19 cellular contexts compared by ENCODE assay signal in genomic region chr15:78307977-78308376, GRCh38. TPM values are rescaled to one million over a fixed set of nuclear protein-coding genes. Genes with fewer than 3 reads are reported as not detected.
A peak's percentile ranks its signal among the peaks of the same experiment; 100 is the strongest.
DNase-seq lines count a peak whose midpoint lies in the region; FAIRE-seq and TF ChIP-seq lines count a peak whose summit lies in the region.
"Had no signal": no experiment of that assay in that cellular context is flagged by ENCODE, and none has a peak within 500 bp of the region (broad histone marks: within the 10 kb centered on the region; RNA-seq: fewer than 3 reads in every experiment).

No MANE protein-coding gene starts in this region.

- H3K4me1 Mint-ChIP-seq in CD14-positive monocyte = peaks cover 28% of the 10 kb centered on the region
- H3K4me1 Mint-ChIP-seq: activated CD4-positive, alpha-beta T cell treated with anti-CD3 and anti-CD28 coated beads, Interleukin-2, amount 10 ng/mL, durations not matched to agents 24 days and 14 days had no signal

- H4K20me1 ChIP-seq in OCI-LY7 (ENCODE audit: insufficient read depth, low read length) (no peaks in the 10 kb centered on the region), hepatocyte (ENCODE audit: insufficient read depth, poor library complexity, severe bottlenecking) (no peaks in the 10 kb centered on the region)

- H3K9me3 Mint-ChIP-seq in CD14-positive monocyte = peaks cover 0 to 7% (median 0%) of the 10 kb centered on the region in 7 donors
- H3K9me3 Mint-ChIP-seq: activated CD4-positive, alpha-beta T cell treated with anti-CD3 and anti-CD28 coated beads, Interleukin-2, amount 10 ng/mL, durations not matched to agents 24 days and 14 days; activated naive CD4-positive, alpha-beta T cell treated with anti-CD3 and anti-CD28 coated beads, Interleukin-2, amount 50 U/mL, for 72 hours; neural crest cell had no signal

- intact Hi-C loops in CD14-positive monocyte (cut with micrococcal nuclease) = loop anchor here (2.0 to 10.0 kb wide), 3 partner anchors 115 to 567 kb away; partner anchors contain the start of gene MORF4L1 (in 1 of the 2)
- intact Hi-C loops in OCI-LY7 (cut with micrococcal nuclease; ENCODE audit: unreplicated experiment) = loop anchor here (1.0 to 5.0 kb wide), 5 partner anchors 107 to 401 kb away; no protein-coding TSS in a partner anchor

- 86% methylated on average over 6 of the region's 6 CpGs for WGBS in hepatocyte (ENCODE audit: low lambda C conversion rate, missing lambda C conversion rate)

- DNase-seq in CD14-positive monocyte (ENCODE audit: low spot score) (peak; percentile 61), OCI-LY7 (ENCODE audit: low spot score) (no peak), hepatocyte (ENCODE audit: low spot score) (no peak), NCI-H524 (lab: John Stamatoyannopoulos, UW) (no peak), RWPE1 (ENCODE audit: low spot score) (no peak), anterior cingulate cortex (lab: John Stamatoyannopoulos, UW) (no peak), NCI-H187 (lab: John Stamatoyannopoulos, UW) (no peak)
- DNase-seq: uterus had no signal

- peak; percentile 87 for FAIRE-seq in A204.1 (lab: Jason Lieb, UNC)

- no peak overlapping the region for H3K4me3 ChIP-seq in OCI-LY7 (ENCODE audit: low read depth, low read length, poor library complexity, severe bottlenecking)
- no peak overlapping the region for H3K4me3 ChIP-seq in hepatocyte
- H3K4me3 ChIP-seq: psoas muscle, skin epidermis, uterus had no signal

- H3K9me3 ChIP-seq in OCI-LY7 (ENCODE audit: low read length) (no peaks in the 10 kb centered on the region), hepatocyte (ENCODE audit: low read depth) (no peaks in the 10 kb centered on the region)
- H3K9me3 ChIP-seq: psoas muscle, uterus had no signal

- no TSS peak for BruUV-seq in OCI-LY7 (replicated peaks; lab: Mats Ljungman, UMichigan)

- CTCF ChIA-PET in OCI-LY7 (lab: Charles Lee; ENCODE audit: unreplicated experiment) (interaction anchor here (1.8 kb wide), 1 partner anchor 115 kb away, joined by 4 read pairs; no protein-coding TSS in a partner anchor), RWPE1 (lab: Yijun Ruan, JAX) (interaction anchor here (0.8 to 3.5 kb wide), 7 partner anchors 15 to 402 kb away, joined by 3 to 27 read pairs (median 4); no protein-coding TSS in a partner anchor)

- H3K27ac ChIP-seq in OCI-LY7 (ENCODE audit: low read depth, low read length, poor library complexity, severe bottlenecking) = no peak overlapping the region
- H3K27ac ChIP-seq in hepatocyte = no peak overlapping the region
- no peak overlapping the region for H3K27ac ChIP-seq in RWPE1
- H3K27ac ChIP-seq: psoas muscle, uterus had no signal

- H3K9me2 ChIP-seq in OCI-LY7 (ENCODE audit: insufficient read depth, low read length) = no peaks in the 10 kb centered on the region
- no peaks in the 10 kb centered on the region for H3K9me2 ChIP-seq in hepatocyte (replicated peaks; ENCODE audit: insufficient read depth)

- peak overlapping the region; percentile 65; the same call in 1 of the 2 replicates for H2AFZ ChIP-seq in OCI-LY7 (ENCODE audit: low read length)
- H2AFZ ChIP-seq in hepatocyte = peak overlapping the region; percentile 16

- peak overlapping the region in 6 of 7 donors; percentile 78 to 94 (median 88) for H3K27ac Mint-ChIP-seq in CD14-positive monocyte
- H3K27ac Mint-ChIP-seq: activated CD4-positive, alpha-beta T cell treated with anti-CD3 and anti-CD28 coated beads, Interleukin-2, amount 10 ng/mL, durations not matched to agents 24 days and 14 days; activated CD8-positive, alpha-beta memory T cell treated with anti-CD3 and anti-CD28 coated beads, Interleukin-2, amount 10 ng/mL, durations not matched to agents 7 days and 5 days had no signal

- H3K27me3 Mint-ChIP-seq in CD14-positive monocyte (ENCODE audit: low read depth in 3 of 3) = peaks cover 0 to 4% (median 0%) of the 10 kb centered on the region in 3 donors

- H3K36me3 ChIP-seq in OCI-LY7 (ENCODE audit: insufficient read depth, low read length) (no peaks in the 10 kb centered on the region), hepatocyte (replicated peaks; ENCODE audit: insufficient read depth, low read depth) (no peaks in the 10 kb centered on the region)
- H3K36me3 ChIP-seq: uterus had no signal

- POLR2A ChIA-PET in OCI-LY7 (lab: Charles Lee) (interaction anchor here (0.6 to 1.2 kb wide), 4 partner anchors 9 to 130 kb away, joined by 3 to 4 read pairs (median 3); partner anchors contain the start of genes IREB2 and SKIC8), RWPE1 (lab: Yijun Ruan, JAX; ENCODE audit: low non-redundant PET) (no interaction called here)

- TF ChIP-seq CTCF in CD14-positive monocyte (IDR thresholded peaks at IDR 0.05) (no peak), OCI-LY7 (conservative IDR thresholded peaks at IDR 0.05; ENCODE audit: low read length) (no peak), hepatocyte (IDR thresholded peaks at IDR 0.05; ENCODE audit: poor library complexity) (no peak), RWPE1 (conservative IDR thresholded peaks at IDR 0.05; ENCODE audit: low read depth) (no peak)

- H3K4me2 ChIP-seq in OCI-LY7 (ENCODE audit: low read length) (0 out of 2 replicates have a peak overlapping the region, but pooled peaks have one; percentile 3), hepatocyte (no peak overlapping the region)

- H3K27me3 ChIP-seq in hepatocyte = no peaks in the 10 kb centered on the region
- H3K27me3 ChIP-seq: uterus had no signal

- H3K79me2 ChIP-seq in OCI-LY7 (ENCODE audit: insufficient read depth, low read depth, low read length) (no peaks in the 10 kb centered on the region), hepatocyte (no peaks in the 10 kb centered on the region)

- H3K4me1 ChIP-seq in OCI-LY7 (ENCODE audit: insufficient read depth, low read length, poor library complexity, severe bottlenecking) = peaks cover 4% of the 10 kb centered on the region
- peaks cover 10% of the 10 kb centered on the region for H3K4me1 ChIP-seq in hepatocyte (ENCODE audit: insufficient read depth)
- H3K4me1 ChIP-seq: psoas muscle, uterus had no signal

- peak overlapping the region; percentile 62 to 78 for H3K4me3 Mint-ChIP-seq in CD14-positive monocyte
- H3K4me3 Mint-ChIP-seq: activated CD4-positive, alpha-beta T cell treated with anti-CD3 and anti-CD28 coated beads, Interleukin-2, amount 10 ng/mL, durations not matched to agents 24 days and 14 days; activated CD8-positive, alpha-beta memory T cell treated with anti-CD3 and anti-CD28 coated beads, Interleukin-2, amount 10 ng/mL, durations not matched to agents 7 days and 5 days; neural crest cell had no signal

- H3K36me3 Mint-ChIP-seq in CD14-positive monocyte = no peaks in the 10 kb centered on the region
- H3K36me3 Mint-ChIP-seq: activated CD8-positive, alpha-beta memory T cell treated with anti-CD3 and anti-CD28 coated beads, Interleukin-2, amount 10 ng/mL, durations not matched to agents 7 days and 5 days; activated naive CD4-positive, alpha-beta T cell treated with anti-CD3 and anti-CD28 coated beads, Interleukin-2, amount 50 U/mL, for 72 hours had no signal

RNA-seq across cellular contexts. Expression of gene SKIC8, which starts 8.6 kb away (rescaled TPM):
- 100 to 1,000 TPM in 1 of 2 donors, 10 to 100 TPM in 1; 88.0 to 123 TPM for polyA plus RNA-seq in CD14-positive monocyte
- 57.4 and 66.8 TPM in 2 replicates for total RNA-seq in OCI-LY7 (2014; rRNA removed; shearing (Covaris generic))
- total RNA-seq in OCI-LY7 (2022) = 53.5 and 59.8 TPM in 2 replicates
- total RNA-seq in hepatocyte = 60.6 and 69.5 TPM in 2 replicates
- polyA plus RNA-seq in hepatocyte = 64.9 and 70.2 TPM in 2 replicates

RNA-seq across cellular contexts. Expression of gene CRABP1, which starts 32.2 kb away (rescaled TPM):
- polyA plus RNA-seq in CD14-positive monocyte (not detected), hepatocyte (153 and 179 TPM in 2 replicates)
- total RNA-seq in OCI-LY7 (2014; rRNA removed; shearing (Covaris generic)) = not detected in 2 replicates
- total RNA-seq in OCI-LY7 (2022) (not detected in 2 replicates), hepatocyte (132 and 140 TPM in 2 replicates)
- total RNA-seq: activated CD4-positive, alpha-beta T cell treated with anti-CD3 and anti-CD28 coated beads, Interleukin-2, amount 10 ng/mL, durations not matched to agents 24 days and 14 days; activated CD8-positive, alpha-beta memory T cell treated with anti-CD3 and anti-CD28 coated beads, Interleukin-2, amount 10 ng/mL, durations not matched to agents 7 days and 5 days; chondrocyte; esophagus mucosa; left ventricle myocardium superior; mononuclear cell; psoas muscle had no signal

RNA-seq across cellular contexts. Expression of gene DNAJA4, which starts 43.6 kb away (rescaled TPM):
- polyA plus RNA-seq in CD14-positive monocyte (1 to 10 TPM; 2.4 to 2.5 TPM), hepatocyte (2.8 and 4.0 TPM in 2 replicates)
- total RNA-seq in OCI-LY7 (2014; rRNA removed; shearing (Covaris generic)) = not detected in 2 replicates
- total RNA-seq in OCI-LY7 (2022) (not detected in 2 replicates), hepatocyte (3.2 and 3.6 TPM in 2 replicates)
- total RNA-seq: neural crest cell had no signal

Comparison
In these comparisons a context has a peak if more than half of its experiments do, and no peak if none do; other contexts are left out.
1. RNA of gene CRABP1, which starts 32.2 kb away (total RNA-seq): 132 to 140 TPM in hepatocyte; not detected in OCI-LY7; every median in the first group is over 100 times any median in the second.